Comparison of ENCODE assay signal across 8 cellular contexts in the genomic region with DNA sequence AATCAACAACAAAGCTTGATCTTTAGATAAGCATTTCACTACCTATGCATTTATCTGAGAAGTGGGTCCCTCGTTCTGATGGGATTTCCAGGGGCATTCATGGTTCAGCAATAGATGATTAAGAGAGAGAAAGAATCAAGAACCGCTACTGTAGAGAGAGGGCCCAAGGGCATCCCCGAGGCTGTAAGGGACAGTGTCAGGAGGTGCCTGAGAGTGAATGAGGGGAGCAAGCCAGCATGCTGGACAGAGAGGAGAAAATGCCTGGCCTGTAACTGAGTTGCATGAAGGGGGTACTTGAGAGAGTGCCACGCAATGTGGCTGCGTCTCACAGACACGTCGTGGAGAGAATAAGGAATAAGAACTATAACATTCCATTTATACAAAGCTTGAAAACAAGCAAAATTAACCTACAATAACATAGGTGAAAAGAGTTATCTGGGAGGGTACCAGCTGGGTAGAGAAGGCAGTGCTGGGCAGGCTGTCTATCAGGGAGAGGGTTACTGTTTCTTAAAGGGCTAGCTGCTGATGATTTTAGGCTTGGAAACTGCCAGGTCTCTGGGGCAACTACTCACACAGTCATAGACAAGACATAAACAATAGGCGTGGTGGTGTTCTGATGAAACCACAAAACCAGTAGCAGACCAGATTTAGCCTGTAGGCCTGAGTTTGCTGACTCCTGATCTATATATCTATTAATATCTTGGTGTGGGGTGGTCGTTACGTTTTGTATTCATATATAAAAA.
DNase-seq lines count a peak whose midpoint lies in the region; ATAC-seq and TF ChIP-seq lines count a peak whose summit lies in the region.

No MANE protein-coding gene starts in this region.

- H3K27me3 ChIP-seq in mesendoderm (ENCODE audit: insufficient read depth, low read length, poor library complexity): no peaks in the 10 kb centered on the region

- H3K27me3 Mint-ChIP-seq in naive B cell: no peaks in the 10 kb centered on the region
- no peaks in the 10 kb centered on the region for H3K27me3 Mint-ChIP-seq in Calu3 (ENCODE audit: unreplicated experiment)

- CTCF ChIA-PET in Calu3 (lab: Charles Lee): no interaction called here

- peak; percentile 46 for ATAC-seq in HG03432 (IDR thresholded peaks at IDR 0.05; ENCODE audit: unreplicated experiment)
- ATAC-seq in naive B cell (ENCODE audit: low read depth in 2 of 2): peak; percentile 21 to 45
- no peak for ATAC-seq in HG03196 (IDR thresholded peaks at IDR 0.05; ENCODE audit: unreplicated experiment)

- no peak overlapping the region for H3K56ac ChIP-seq in mesendoderm (ENCODE audit: low read length)

- no peaks in the 10 kb centered on the region for H3K79me2 ChIP-seq in mesendoderm (ENCODE audit: control insufficient read depth, insufficient read depth, low read length)

- no peak for TF ChIP-seq CTCF in Calu3 (IDR thresholded peaks at IDR 0.05; ENCODE audit: unreplicated experiment)

- no TSS peak for BruUV-seq in Calu3 (replicated peaks; lab: Mats Ljungman, UMichigan)

- H3K4me2 ChIP-seq in mesendoderm (ENCODE audit: low read length): no peak overlapping the region

- no peak overlapping the region for H2AK5ac ChIP-seq in mesendoderm (ENCODE audit: low read length)

- no peak overlapping the region for H3K27ac ChIP-seq in mesendoderm (ENCODE audit: low read depth, low read length)

- no peak overlapping the region for H3K9ac ChIP-seq in mesendoderm (ENCODE audit: low read length)

- H3K4me3 Mint-ChIP-seq in naive B cell (no peak overlapping the region), Calu3 (ENCODE audit: low read depth, unreplicated experiment) (no peak overlapping the region)

- DNase-seq in ELR (ENCODE audit: low read depth): peak; percentile 30
- peak; percentile 97 for DNase-seq in amniotic epithelial cell (ENCODE audit: low read depth)
- DNase-seq in naive B cell: no peak
- DNase-seq in Calu3: no peak
- no peak for DNase-seq in NCI-H2196 treated with DMSO at 0.1 percent for 48 hours (lab: John Stamatoyannopoulos, UW; ENCODE audit: unreplicated experiment)
- DNase-seq in mesendoderm: no peak

- no peak overlapping the region for H3K4me3 ChIP-seq in mesendoderm (ENCODE audit: low read length)

- H2BK120ac ChIP-seq in mesendoderm (ENCODE audit: low read depth, low read length): no peak overlapping the region

- H3K4me1 Mint-ChIP-seq in naive B cell (peaks cover 0 to 11% (median 7%) of the 10 kb centered on the region in 3 donors), Calu3 (ENCODE audit: low read depth, unreplicated experiment) (no peaks in the 10 kb centered on the region)

- H2BK5ac ChIP-seq in mesendoderm (ENCODE audit: low read length): no peak overlapping the region

- H4K5ac ChIP-seq in mesendoderm (ENCODE audit: low read length): no peak overlapping the region

- H3K4ac ChIP-seq in mesendoderm (ENCODE audit: low read depth, low read length): no peak overlapping the region

- no peaks in the 10 kb centered on the region for H3K79me1 ChIP-seq in mesendoderm (ENCODE audit: low read length)

- no peaks in the 10 kb centered on the region for H3K36me3 Mint-ChIP-seq in naive B cell
- H3K36me3 Mint-ChIP-seq in Calu3 (ENCODE audit: insufficient read depth, unreplicated experiment): no peaks in the 10 kb centered on the region

- intact Hi-C loops in Calu3 (cut with micrococcal nuclease; ENCODE audit: unreplicated experiment): loop anchor here (10.0 kb wide), 1 partner anchor 1960 kb away; no protein-coding TSS in a partner anchor

- H3K27ac Mint-ChIP-seq in naive B cell (no peak overlapping the region), Calu3 (ENCODE audit: unreplicated experiment) (no peak overlapping the region)

- H2BK15ac ChIP-seq in mesendoderm (replicated peaks; ENCODE audit: low read depth): no peak overlapping the region

- peaks cover 0 to 1% (median 0%) of the 10 kb centered on the region in 7 donors for H3K9me3 Mint-ChIP-seq in naive B cell
- peaks cover 2% of the 10 kb centered on the region for H3K9me3 Mint-ChIP-seq in Calu3 (ENCODE audit: low read depth, unreplicated experiment)

- no peaks in the 10 kb centered on the region for H3K4me1 ChIP-seq in mesendoderm (ENCODE audit: control insufficient read depth, low read depth, low read length)

- no peak overlapping the region for H4K8ac ChIP-seq in mesendoderm (ENCODE audit: low read depth, low read length)

- WGBS in mesendoderm (ENCODE audit: extremely low coverage, insufficient coverage, low lambda C conversion rate): no CpG with 5 or more reads among the region's 10 CpGs

- no peak overlapping the region for H3K23ac ChIP-seq in mesendoderm (ENCODE audit: low read length)

- no peak overlapping the region for H3K18ac ChIP-seq in mesendoderm (ENCODE audit: low read length)

- no peaks in the 10 kb centered on the region for H3K36me3 ChIP-seq in mesendoderm (ENCODE audit: control insufficient read depth, insufficient read depth, low read length)

Comparison
In these comparisons a context has a peak if more than half of its experiments do, and no peak if none do; other contexts are left out.
1. DNase-seq: peak in ELR (single experiment) and amniotic epithelial cell (single experiment); none in naive B cell (single experiment), Calu3 (single experiment), NCI-H2196 treated with DMSO at 0.1 percent for 48 hours (single experiment) and mesendoderm (single experiment).